Comparison of ENCODE assay signal across 1 cellular context in genomic region chr11:118918128-118918685, GRCh38.
TF ChIP-seq lines count a peak whose summit lies in the region.

No MANE protein-coding gene starts in this region.

TF ChIP-seq in K562, 482 proteins besides CTCF, POLR2A, EP300 and RAD21 (continued from another document and continues in another):
- 0 out of 2 replicates have a peak, but pooled peaks have one; percentile 12 for TF ChIP-seq MYC (IDR thresholded peaks at IDR 0.05; ENCODE audit: low read depth, low read length)
- no peak for TF ChIP-seq MYC (CRISPR knock-in tag; IDR thresholded peaks at IDR 0.05; ENCODE audit: borderline replicate concordance, low read depth)
- TF ChIP-seq CREB1 (IDR thresholded peaks at IDR 0.05) = 0 out of 2 replicates have a peak, but pooled peaks have one; percentile 32
- no peak for TF ChIP-seq CREB1 (CRISPR knock-in tag; IDR thresholded peaks at IDR 0.05)
- TF ChIP-seq ARID3A (IDR thresholded peaks at IDR 0.05; ENCODE audit: borderline replicate concordance, low read depth, low read length) = no peak
- TF ChIP-seq NEUROD1 (IDR thresholded peaks at IDR 0.05; ENCODE audit: borderline replicate concordance, low read depth, low read length, partially characterized antibody) = no peak
- no peak for TF ChIP-seq PATZ1 (CRISPR knock-in tag; IDR thresholded peaks at IDR 0.05; ENCODE audit: borderline replicate concordance)
- TF ChIP-seq COPS2 (conservative IDR thresholded peaks at IDR 0.05) = no peak
- TF ChIP-seq JUND (IDR thresholded peaks at IDR 0.05; ENCODE audit: borderline replicate concordance, low read depth, low read length) = 0 out of 2 replicates have a peak, but pooled peaks have one; percentile 27
- TF ChIP-seq JUND (tag; IDR thresholded peaks at IDR 0.05; ENCODE audit: borderline replicate concordance, low read depth, low read length) = no peak
- TF ChIP-seq ZNF512 (tag; IDR thresholded peaks at IDR 0.05) = no peak
- TF ChIP-seq LEF1 (IDR thresholded peaks at IDR 0.05) = no peak
- TF ChIP-seq DLX4 (CRISPR knock-in tag; IDR thresholded peaks at IDR 0.05) = no peak
- TF ChIP-seq ZKSCAN8 (CRISPR knock-in tag; IDR thresholded peaks at IDR 0.05) = no peak
- TF ChIP-seq NFXL1 (CRISPR knock-in tag; IDR thresholded peaks at IDR 0.05) = no peak
- no peak for TF ChIP-seq ZNF785 (CRISPR knock-in tag; IDR thresholded peaks at IDR 0.05)
- peak; percentile 29 to 36; a peak in 2 of 4 replicates for TF ChIP-seq FOXK2 (conservative IDR thresholded peaks at IDR 0.05 in 1 of 2, IDR thresholded peaks at IDR 0.05 in 1 of 2; ENCODE audit: low read depth in 2 of 2)
- no peak for TF ChIP-seq PBX2 (CRISPR knock-in tag; IDR thresholded peaks at IDR 0.05; ENCODE audit: low read depth)
- no peak for TF ChIP-seq PBX2 (tag; conservative IDR thresholded peaks at IDR 0.05; ENCODE audit: low read depth)
- no peak for TF ChIP-seq L3MBTL2 (IDR thresholded peaks at IDR 0.05)
- 0 out of 2 replicates have a peak, but pooled peaks have one; percentile 23 for TF ChIP-seq GATA2 (CRISPR knock-in tag; IDR thresholded peaks at IDR 0.05)
- no peak for TF ChIP-seq ATF6 (CRISPR knock-in tag; IDR thresholded peaks at IDR 0.05)
- peak; percentile 67 for TF ChIP-seq ELF1 (tag; IDR thresholded peaks at IDR 0.05)
- no peak for TF ChIP-seq SRSF3 (IDR thresholded peaks at IDR 0.05; ENCODE audit: insufficient read depth, low read length)
- no peak for TF ChIP-seq SETDB1 (IDR thresholded peaks at IDR 0.05; ENCODE audit: low read length)
- TF ChIP-seq SUPT5H (IDR thresholded peaks at IDR 0.05) = peak; percentile 55
- no peak for TF ChIP-seq MECOM (CRISPR knock-in tag; IDR thresholded peaks at IDR 0.05)
- no peak for TF ChIP-seq ZC3H4 (CRISPR knock-in tag; IDR thresholded peaks at IDR 0.05; ENCODE audit: borderline replicate concordance)
- TF ChIP-seq NCOA6 (IDR thresholded peaks at IDR 0.05) = no peak
- TF ChIP-seq RBM15 (IDR thresholded peaks at IDR 0.05; ENCODE audit: insufficient read depth, low read length) = no peak
- TF ChIP-seq BHLHE40 (IDR thresholded peaks at IDR 0.05; ENCODE audit: low read length) = no peak
- no peak for TF ChIP-seq ZBTB33 (CRISPR knock-in tag; IDR thresholded peaks at IDR 0.05)
- no peak for TF ChIP-seq ZNF253 (CRISPR knock-in tag; conservative IDR thresholded peaks at IDR 0.05)
- TF ChIP-seq CXXC5 (CRISPR knock-in tag; IDR thresholded peaks at IDR 0.05) = peak; percentile 35
- no peak for TF ChIP-seq DDX20 (tag; IDR thresholded peaks at IDR 0.05; ENCODE audit: low read depth)
- TF ChIP-seq ZNF583 (CRISPR knock-in tag; IDR thresholded peaks at IDR 0.05) = no peak
- TF ChIP-seq ZNF609 (CRISPR knock-in tag; IDR thresholded peaks at IDR 0.05; ENCODE audit: borderline replicate concordance) = 0 out of 2 replicates have a peak, but pooled peaks have one; percentile 20
- TF ChIP-seq WHSC1 (IDR thresholded peaks at IDR 0.05; ENCODE audit: low read length) = no peak
- no peak for TF ChIP-seq ILK (tag; IDR thresholded peaks at IDR 0.05; ENCODE audit: borderline replicate concordance, low read depth)
- TF ChIP-seq MAX (CRISPR knock-in tag; IDR thresholded peaks at IDR 0.05) = peak; percentile 41; the same call in 1 of the 2 replicates
- TF ChIP-seq HNRNPL (IDR thresholded peaks at IDR 0.05; ENCODE audit: low read depth, low read length) = no peak
- peak; percentile 17 for TF ChIP-seq TAF1 (IDR thresholded peaks at IDR 0.05; ENCODE audit: control insufficient read depth, extremely low read depth, insufficient read depth, low read length, severe bottlenecking)
- TF ChIP-seq GABPA (tag; conservative IDR thresholded peaks at IDR 0.05; ENCODE audit: low read depth) = peak; percentile 34
- TF ChIP-seq ZNF584 (CRISPR knock-in tag; IDR thresholded peaks at IDR 0.05; ENCODE audit: low read depth) = no peak
- no peak for TF ChIP-seq RBBP5 (IDR thresholded peaks at IDR 0.05; ENCODE audit: borderline replicate concordance, insufficient read depth, low read length, poor library complexity, severe bottlenecking)
- no peak for TF ChIP-seq SOX6 (IDR thresholded peaks at IDR 0.05)
- TF ChIP-seq THAP7 (CRISPR knock-in tag; IDR thresholded peaks at IDR 0.05) = no peak
- TF ChIP-seq PML (IDR thresholded peaks at IDR 0.05; ENCODE audit: low read length) = no peak
- TF ChIP-seq CC2D1A (IDR thresholded peaks at IDR 0.05) = no peak
- TF ChIP-seq SMC3 (conservative IDR thresholded peaks at IDR 0.05; ENCODE audit: insufficient read depth, low read depth, low read length) = no peak
